1 cellular context compared by ENCODE assay signal in genomic region chr15:77461486-77461885, GRCh38.
TF ChIP-seq lines count a peak whose summit lies in the region.

No MANE protein-coding gene starts in this region.

TF ChIP-seq in IMR-90, 13 proteins besides CTCF, POLR2A, EP300 and RAD21:
- no peak for TF ChIP-seq MAZ (IDR thresholded peaks at IDR 0.05; ENCODE audit: borderline replicate concordance, low read depth, low read length)
- no peak for TF ChIP-seq NFE2L2 (IDR thresholded peaks at IDR 0.05; ENCODE audit: low read depth, low read length)
- no peak for TF ChIP-seq CHD1 (IDR thresholded peaks at IDR 0.05; ENCODE audit: low read depth, low read length)
- no peak for TF ChIP-seq ELK1 (IDR thresholded peaks at IDR 0.05; ENCODE audit: borderline replicate concordance, low read depth, low read length)
- TF ChIP-seq CEBPB (IDR thresholded peaks at IDR 0.05; ENCODE audit: low read depth, low read length): no peak
- no peak for TF ChIP-seq RCOR1 (IDR thresholded peaks at IDR 0.05; ENCODE audit: insufficient replicate concordance, low read length)
- no peak; the same call in 1 of the 2 replicates for TF ChIP-seq USF2 (IDR thresholded peaks at IDR 0.05; ENCODE audit: low read depth, low read length)
- no peak for TF ChIP-seq BHLHE40 (IDR thresholded peaks at IDR 0.05; ENCODE audit: low read depth, low read length)
- no peak for TF ChIP-seq RFX5 (IDR thresholded peaks at IDR 0.05; ENCODE audit: low read depth, low read length)
